8 cellular contexts compared by ENCODE assay signal in the genomic region with DNA sequence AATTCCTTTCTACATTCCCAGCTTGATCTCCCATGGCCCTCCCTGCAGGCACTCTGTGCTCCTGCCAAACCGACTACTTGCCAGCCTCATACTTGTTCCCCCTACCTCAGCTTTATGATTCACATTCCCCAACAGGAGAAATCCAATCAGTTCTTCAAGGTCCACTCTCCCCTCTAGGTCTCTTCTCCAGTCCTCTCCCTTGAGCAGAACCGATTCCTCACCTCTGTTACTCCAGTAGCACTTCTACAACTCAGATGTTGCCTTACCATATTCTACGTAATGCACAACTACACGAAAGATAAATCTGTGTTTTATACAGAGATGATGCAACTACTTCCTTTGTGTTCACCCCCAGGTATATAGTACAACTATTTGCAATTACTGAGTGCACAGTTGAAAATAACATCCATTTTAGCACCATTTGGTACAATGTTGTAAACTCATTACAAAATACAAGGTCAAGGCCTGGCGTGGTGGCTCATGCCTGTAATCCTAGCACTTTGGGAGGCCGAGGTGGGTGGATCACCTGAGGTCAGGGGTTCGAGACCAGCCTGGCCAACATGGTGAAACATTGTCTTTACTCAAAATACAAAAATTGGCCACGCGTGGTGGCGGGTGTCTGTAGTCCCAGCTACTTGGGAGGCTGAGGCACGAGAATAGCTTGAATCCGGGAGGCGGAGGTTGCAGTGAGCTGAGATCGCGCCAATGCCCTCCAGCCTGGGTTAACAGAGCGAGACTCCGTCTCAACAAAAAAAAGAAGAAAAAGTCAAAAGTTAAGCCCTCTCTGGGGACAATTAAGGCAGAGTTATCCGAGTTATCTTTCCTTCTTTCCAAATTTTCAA. TPM values are rescaled to one million over a fixed set of nuclear protein-coding genes. Genes with fewer than 3 reads are reported as not detected.
DNase-seq lines count a peak whose midpoint lies in the region; ATAC-seq and TF ChIP-seq lines count a peak whose summit lies in the region.

No MANE protein-coding gene starts in this region.

- H3K4me3 ChIP-seq in ACC112 (ENCODE audit: low read depth, low read length), result peak overlapping the region; percentile 88
- H3K4me3 ChIP-seq in KMS-11 (IDR thresholded peaks at IDR 0.05; ENCODE audit: insufficient read depth, low read depth, low read length), result no peak overlapping the region

- H3K79me2 ChIP-seq in ACC112 (ENCODE audit: control insufficient read depth, insufficient read depth, low read length, unreplicated experiment) (peaks cover 78% of the 10 kb centered on the region), KMS-11 (ENCODE audit: insufficient read depth, low read depth) (peaks cover 88% of the 10 kb centered on the region)

- no peak for DNase-seq in chondrocyte (ENCODE audit: low spot score)
- no peak for DNase-seq in naive B cell
- no peak for DNase-seq in NCI-H524 treated with DMSO at 0.1 percent for 48 hours (lab: John Stamatoyannopoulos, UW)
- no peak for DNase-seq in SW480 (ENCODE audit: low spot score)
- DNase-seq in activated CD8-positive, alpha-beta memory T cell treated with anti-CD3 and anti-CD28 coated beads, Interleukin-2, amount 50 U/mL, for 4 hours, result no peak

- no peak for ATAC-seq in naive B cell (ENCODE audit: low read depth in 2 of 2)
- ATAC-seq in GM19023 (IDR thresholded peaks at IDR 0.05; ENCODE audit: unreplicated experiment), result no peak

- H3K27ac Mint-ChIP-seq in chondrocyte (ENCODE audit: unreplicated experiment) (peak overlapping the region; percentile 100), naive B cell (peak overlapping the region in 5 of 6 donors; percentile 7 to 100 (median 15))

- no peaks in the 10 kb centered on the region for H3K27me3 ChIP-seq in ACC112 (ENCODE audit: insufficient read depth, low read length)
- no peaks in the 10 kb centered on the region for H3K27me3 ChIP-seq in KMS-11 (ENCODE audit: insufficient read depth, low read depth)

- H3K4me1 ChIP-seq in ACC112 (ENCODE audit: control insufficient read depth, insufficient read depth, low read length, unreplicated experiment) (peaks cover 38% of the 10 kb centered on the region), KMS-11 (ENCODE audit: low read depth, poor library complexity, severe bottlenecking) (peaks cover 52% of the 10 kb centered on the region)

- TF ChIP-seq CTCF in KMS-11 (conservative IDR thresholded peaks at IDR 0.05; ENCODE audit: low read depth, low read length) (no peak), chondrocyte (IDR thresholded peaks at IDR 0.05) (no peak)

- H3K27ac ChIP-seq in ACC112 (ENCODE audit: low read depth, low read length) (peak overlapping the region; percentile 97), KMS-11 (peak overlapping the region; percentile 95)

- H3K4me3 Mint-ChIP-seq in chondrocyte (ENCODE audit: unreplicated experiment), result peak overlapping the region; percentile 98
- H3K4me3 Mint-ChIP-seq in naive B cell, result peak overlapping the region; percentile 9 to 100 (median 82)

- no peak overlapping the region for H2AFZ ChIP-seq in ACC112 (ENCODE audit: low read length, unreplicated experiment)
- H2AFZ ChIP-seq in KMS-11 (ENCODE audit: low read depth), result no peak overlapping the region

- peak overlapping the region; percentile 88; the same call in 1 of the 2 replicates for H3K9ac ChIP-seq in KMS-11

- peak overlapping the region; percentile 80 for H3K4me2 ChIP-seq in KMS-11

- H3K4me1 Mint-ChIP-seq in chondrocyte (ENCODE audit: low read depth) (peaks cover 69% of the 10 kb centered on the region), naive B cell (peaks cover 52 to 79% (median 63%) of the 10 kb centered on the region in 3 donors)

- H3K36me3 ChIP-seq in ACC112 (ENCODE audit: insufficient read depth, low read length), result no peaks in the 10 kb centered on the region
- H3K36me3 ChIP-seq in KMS-11 (ENCODE audit: insufficient read depth), result no peaks in the 10 kb centered on the region

- no peaks in the 10 kb centered on the region for H4K20me1 ChIP-seq in KMS-11 (ENCODE audit: insufficient read depth)

- H3K27me3 Mint-ChIP-seq in chondrocyte (ENCODE audit: low read depth) (no peaks in the 10 kb centered on the region), naive B cell (peaks cover 0 to 11% (median 0%) of the 10 kb centered on the region in 3 donors)

- H3K36me3 Mint-ChIP-seq in chondrocyte (ENCODE audit: low read depth), result peaks cover 4% of the 10 kb centered on the region
- peaks cover 8 to 10% of the 10 kb centered on the region in 2 donors for H3K36me3 Mint-ChIP-seq in naive B cell

- H3K9me3 Mint-ChIP-seq in chondrocyte (ENCODE audit: low read depth), result no peaks in the 10 kb centered on the region
- peaks cover 0 to 13% (median 0%) of the 10 kb centered on the region in 7 donors for H3K9me3 Mint-ChIP-seq in naive B cell

RNA-seq across cellular contexts. Expression of a gene that starts 2.9 kb away (rescaled TPM):
- total RNA-seq in chondrocyte, result 5.1 to 5.8 TPM (median 5.3 TPM) in 3 replicates
- polyA plus RNA-seq in naive B cell (ENCODE audit: low read depth in 6 of 6), result 1 to 10 TPM; 3.8 to 4.7 (median 4.2) TPM

RNA-seq across cellular contexts. Expression of a gene that starts 39.3 kb away (rescaled TPM):
- total RNA-seq in chondrocyte, result 45.7 to 46.7 TPM (median 45.8 TPM) in 3 replicates
- 100 to 1,000 TPM; 127 to 183 (median 144) TPM for polyA plus RNA-seq in naive B cell (ENCODE audit: low read depth in 6 of 6)
